10 cellular contexts compared by ENCODE assay signal in the genomic region with DNA sequence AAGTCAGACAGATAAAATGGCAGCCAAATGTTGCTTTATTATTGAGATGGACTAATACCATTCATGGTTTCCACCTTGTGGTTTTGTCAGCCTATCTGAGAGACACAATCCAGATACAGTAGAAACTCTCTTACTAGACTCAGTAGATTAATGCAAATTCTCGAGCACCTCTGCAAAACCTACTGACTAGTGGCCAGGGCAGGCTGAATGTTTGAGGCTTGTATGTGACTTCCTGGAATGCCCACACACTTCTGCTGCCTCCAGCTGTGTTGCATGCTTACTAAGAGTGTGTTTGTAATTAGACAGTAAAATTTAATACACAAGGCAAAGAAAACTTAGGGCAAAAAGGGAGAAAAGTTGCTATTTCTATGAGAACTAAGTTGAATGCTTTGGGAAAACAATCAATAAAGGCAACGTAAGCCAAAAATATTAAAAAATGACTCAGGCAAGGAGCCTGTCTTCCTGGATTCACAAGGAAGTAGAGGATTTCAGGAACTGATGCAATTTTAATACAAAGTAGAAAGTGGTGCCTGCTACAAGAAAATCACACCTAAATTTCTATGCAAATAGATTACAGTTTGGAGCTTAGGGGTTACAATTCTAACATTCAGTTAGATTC. TPM values are rescaled to one million over a fixed set of nuclear protein-coding genes. Genes with fewer than 3 reads are reported as not detected.
DNase-seq lines count a peak whose midpoint lies in the region; ATAC-seq and TF ChIP-seq lines count a peak whose summit lies in the region.
"Had no signal": no experiment of that assay in that cellular context is flagged by ENCODE, and none has a peak within 500 bp of the region (broad histone marks: within the 10 kb centered on the region; RNA-seq: fewer than 3 reads in every experiment).

No MANE protein-coding gene starts in this region.

- DNase-seq in GM04504 (ENCODE audit: low read depth) (peak; percentile 10), dedifferentiated amniotic fluid mesenchymal stem cell (ENCODE audit: extremely low spot score) (peak; percentile 24), cortex of kidney (lab: John Stamatoyannopoulos, UW) (no peak), heart right ventricle (no peak), Right ventricle myocardium superior (no peak), RPMI8226 (no peak)
- DNase-seq: effector CD4-positive, alpha-beta T cell had no signal

- no peaks in the 10 kb centered on the region for H3K9me3 ChIP-seq in heart right ventricle

- 35% methylated on average over 2 of the region's 2 CpGs for WGBS in heart right ventricle, 2 donors

- H3K36me3 ChIP-seq in heart right ventricle, result no peaks in the 10 kb centered on the region

- peaks cover 0 to 21% (median 3%) of the 10 kb centered on the region in 9 donors for H3K4me1 ChIP-seq in heart right ventricle
- H3K4me1 ChIP-seq: parathyroid adenoma had no signal

- peak; percentile 90 for ATAC-seq in GM21390 (IDR thresholded peaks at IDR 0.05; ENCODE audit: unreplicated experiment)
- ATAC-seq in HG03439 (IDR thresholded peaks at IDR 0.05; ENCODE audit: unreplicated experiment), result peak; percentile 91
- ATAC-seq in heart right ventricle, result no peak
- ATAC-seq in Right ventricle myocardium superior (ENCODE audit: poor library complexity), result no peak

- no peak for TF ChIP-seq CTCF in heart right ventricle (IDR thresholded peaks at IDR 0.05)

- H3K27ac ChIP-seq in heart right ventricle, result no peak overlapping the region
- H3K27ac ChIP-seq: parathyroid adenoma had no signal

- intact Hi-C loops in heart right ventricle (cut with DNase I), result loop anchor here in 2 of 10 donors (10.0 kb wide), 1 partner anchor 1862 kb away; a partner anchor contains a TSS
- intact Hi-C loops in Right ventricle myocardium superior (cut with DNase I), result no loop called here

- H3K4me3 ChIP-seq in heart right ventricle, result no peak overlapping the region

- no peaks in the 10 kb centered on the region for H3K27me3 ChIP-seq in heart right ventricle

RNA-seq across cellular contexts. Expression of a gene that starts 30.3 kb away (rescaled TPM):
- total RNA-seq in heart right ventricle (100 to 1,000 TPM in 2 of 10 donors, 10 to 100 TPM in 8; 47.1 to 137 (median 70.4) TPM), Right ventricle myocardium superior (86.8 TPM)
- polyA plus RNA-seq in heart right ventricle, result 10 to 100 TPM; 37.0 to 57.8 TPM

RNA-seq across cellular contexts. Expression of a gene that starts 52.8 kb away (rescaled TPM):
- total RNA-seq in heart right ventricle, result 10 to 100 TPM in 8 of 10 donors, 1 to 10 TPM in 2; 9.3 to 17.1 (median 12.7) TPM
- 1 to 10 TPM; 4.0 to 4.1 TPM for polyA plus RNA-seq in heart right ventricle
- 12.9 TPM for total RNA-seq in Right ventricle myocardium superior

RNA-seq across cellular contexts. Expression of a gene that starts 53.3 kb away (rescaled TPM):
- 1 to 10 TPM in 4 of 10 donors, under 1 TPM in 6; 0.10 to 4.0 (median 0.47) TPM for total RNA-seq in heart right ventricle
- under 1 TPM; 0.20 to 0.59 TPM for polyA plus RNA-seq in heart right ventricle
- 0.54 TPM for total RNA-seq in Right ventricle myocardium superior

Comparison
In these comparisons a context has a peak if more than half of its experiments do, and no peak if none do; other contexts are left out.
1. DNase-seq: peak in GM04504 (single experiment) and dedifferentiated amniotic fluid mesenchymal stem cell (single experiment); none in cortex of kidney (single experiment), heart right ventricle (0 of 2), Right ventricle myocardium superior (single experiment) and RPMI8226 (single experiment).
2. ATAC-seq: peak in GM21390 (single experiment) and HG03439 (single experiment); none in heart right ventricle (0 of 8) and Right ventricle myocardium superior (single experiment).